ENCODE assay signal across 2 cellular contexts in the genomic region with DNA sequence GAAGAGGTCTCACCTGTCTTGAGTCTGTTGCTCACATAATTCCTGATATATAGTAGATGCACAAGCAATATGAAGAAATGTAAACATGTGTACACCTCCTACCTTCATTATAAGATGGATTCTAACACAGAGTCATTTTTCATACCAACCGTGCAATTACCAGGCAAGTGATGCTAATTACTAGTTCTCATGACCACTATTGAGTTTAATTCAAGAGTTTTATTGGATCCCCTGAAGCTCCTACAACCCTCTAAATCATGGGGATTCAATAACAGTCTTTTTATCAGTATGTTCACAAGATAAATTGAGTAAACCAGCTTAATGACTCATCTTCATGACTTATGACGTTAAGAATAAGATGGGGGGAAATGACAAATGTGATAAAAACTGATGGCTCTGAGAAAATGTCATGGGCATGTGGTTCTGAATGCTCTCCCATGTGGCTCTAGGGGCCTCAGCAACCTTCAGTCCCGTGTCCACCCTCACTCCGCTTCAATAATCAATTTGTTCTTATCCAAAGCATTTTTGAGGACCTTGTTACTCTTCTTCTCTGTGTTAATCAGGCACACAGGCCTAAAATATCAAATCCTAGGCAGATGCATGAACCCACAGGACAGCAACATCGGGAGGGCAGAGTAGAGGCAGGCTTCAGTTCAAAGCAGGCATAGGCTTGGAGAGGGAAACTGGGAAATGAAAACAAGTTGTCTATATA.
A peak's percentile ranks its signal among the peaks of the same experiment; 100 is the strongest.
TF ChIP-seq lines count a peak whose summit lies in the region.

No MANE protein-coding gene starts in this region.

TF ChIP-seq in HepG2, 621 proteins besides CTCF, POLR2A, EP300 and RAD21:
- TF ChIP-seq ZNF556 (CRISPR knock-in tag; IDR thresholded peaks at IDR 0.05; ENCODE audit: borderline replicate concordance) (no peak), POLR2AphosphoS2 (IDR thresholded peaks at IDR 0.05; ENCODE audit: low read depth, low read length) (no peak), CREB1 (IDR thresholded peaks at IDR 0.05) (peak; percentile 42), CREB1 (CRISPR knock-in tag; IDR thresholded peaks at IDR 0.05) (no peak), ATAD3A (CRISPR knock-in tag; IDR thresholded peaks at IDR 0.05) (no peak)
- TF ChIP-seq, protein P1, sequence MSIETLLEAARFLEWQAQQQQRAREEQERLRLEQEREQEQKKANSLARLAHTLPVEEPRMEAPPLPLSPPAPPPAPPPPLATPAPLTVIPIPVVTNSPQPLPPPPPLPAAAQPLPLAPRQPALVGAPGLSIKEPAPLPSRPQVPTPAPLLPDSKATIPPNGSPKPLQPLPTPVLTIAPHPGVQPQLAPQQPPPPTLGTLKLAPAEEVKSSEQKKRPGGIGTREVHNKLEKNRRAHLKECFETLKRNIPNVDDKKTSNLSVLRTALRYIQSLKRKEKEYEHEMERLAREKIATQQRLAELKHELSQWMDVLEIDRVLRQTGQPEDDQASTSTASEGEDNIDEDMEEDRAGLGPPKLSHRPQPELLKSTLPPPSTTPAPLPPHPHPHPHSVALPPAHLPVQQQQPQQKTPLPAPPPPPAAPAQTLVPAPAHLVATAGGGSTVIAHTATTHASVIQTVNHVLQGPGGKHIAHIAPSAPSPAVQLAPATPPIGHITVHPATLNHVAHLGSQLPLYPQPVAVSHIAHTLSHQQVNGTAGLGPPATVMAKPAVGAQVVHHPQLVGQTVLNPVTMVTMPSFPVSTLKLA (IDR thresholded peaks at IDR 0.05): peak; percentile 66
- TF ChIP-seq, protein P2, sequence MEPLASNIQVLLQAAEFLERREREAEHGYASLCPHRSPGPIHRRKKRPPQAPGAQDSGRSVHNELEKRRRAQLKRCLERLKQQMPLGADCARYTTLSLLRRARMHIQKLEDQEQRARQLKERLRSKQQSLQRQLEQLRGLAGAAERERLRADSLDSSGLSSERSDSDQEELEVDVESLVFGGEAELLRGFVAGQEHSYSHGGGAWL (CRISPR knock-in tag; IDR thresholded peaks at IDR 0.05): no peak
- TF ChIP-seq, protein P3, sequence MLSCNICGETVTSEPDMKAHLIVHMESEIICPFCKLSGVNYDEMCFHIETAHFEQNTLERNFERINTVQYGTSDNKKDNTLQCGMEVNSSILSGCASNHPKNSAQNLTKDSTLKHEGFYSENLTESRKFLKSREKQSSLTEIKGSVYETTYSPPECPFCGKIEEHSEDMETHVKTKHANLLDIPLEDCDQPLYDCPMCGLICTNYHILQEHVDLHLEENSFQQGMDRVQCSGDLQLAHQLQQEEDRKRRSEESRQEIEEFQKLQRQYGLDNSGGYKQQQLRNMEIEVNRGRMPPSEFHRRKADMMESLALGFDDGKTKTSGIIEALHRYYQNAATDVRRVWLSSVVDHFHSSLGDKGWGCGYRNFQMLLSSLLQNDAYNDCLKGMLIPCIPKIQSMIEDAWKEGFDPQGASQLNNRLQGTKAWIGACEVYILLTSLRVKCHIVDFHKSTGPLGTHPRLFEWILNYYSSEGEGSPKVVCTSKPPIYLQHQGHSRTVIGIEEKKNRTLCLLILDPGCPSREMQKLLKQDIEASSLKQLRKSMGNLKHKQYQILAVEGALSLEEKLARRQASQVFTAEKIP (CRISPR knock-in tag; IDR thresholded peaks at IDR 0.05; ENCODE audit: borderline replicate concordance): no peak

TF ChIP-seq in IMR-90, 13 proteins besides CTCF, POLR2A, EP300 and RAD21:
- TF ChIP-seq FOS (IDR thresholded peaks at IDR 0.05; ENCODE audit: low read depth, low read length) (0 out of 2 replicates have a peak, but pooled peaks have one; percentile 4), RFX5 (IDR thresholded peaks at IDR 0.05; ENCODE audit: low read depth, low read length) (no peak), BHLHE40 (IDR thresholded peaks at IDR 0.05; ENCODE audit: low read depth, low read length) (no peak), CEBPB (IDR thresholded peaks at IDR 0.05; ENCODE audit: low read depth, low read length) (no peak)
- TF ChIP-seq, protein P4, sequence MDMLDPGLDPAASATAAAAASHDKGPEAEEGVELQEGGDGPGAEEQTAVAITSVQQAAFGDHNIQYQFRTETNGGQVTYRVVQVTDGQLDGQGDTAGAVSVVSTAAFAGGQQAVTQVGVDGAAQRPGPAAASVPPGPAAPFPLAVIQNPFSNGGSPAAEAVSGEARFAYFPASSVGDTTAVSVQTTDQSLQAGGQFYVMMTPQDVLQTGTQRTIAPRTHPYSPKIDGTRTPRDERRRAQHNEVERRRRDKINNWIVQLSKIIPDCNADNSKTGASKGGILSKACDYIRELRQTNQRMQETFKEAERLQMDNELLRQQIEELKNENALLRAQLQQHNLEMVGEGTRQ (IDR thresholded peaks at IDR 0.05; ENCODE audit: low read depth, low read length): no peak
